ENCODE assay signal across 1 cellular context in the genomic region with DNA sequence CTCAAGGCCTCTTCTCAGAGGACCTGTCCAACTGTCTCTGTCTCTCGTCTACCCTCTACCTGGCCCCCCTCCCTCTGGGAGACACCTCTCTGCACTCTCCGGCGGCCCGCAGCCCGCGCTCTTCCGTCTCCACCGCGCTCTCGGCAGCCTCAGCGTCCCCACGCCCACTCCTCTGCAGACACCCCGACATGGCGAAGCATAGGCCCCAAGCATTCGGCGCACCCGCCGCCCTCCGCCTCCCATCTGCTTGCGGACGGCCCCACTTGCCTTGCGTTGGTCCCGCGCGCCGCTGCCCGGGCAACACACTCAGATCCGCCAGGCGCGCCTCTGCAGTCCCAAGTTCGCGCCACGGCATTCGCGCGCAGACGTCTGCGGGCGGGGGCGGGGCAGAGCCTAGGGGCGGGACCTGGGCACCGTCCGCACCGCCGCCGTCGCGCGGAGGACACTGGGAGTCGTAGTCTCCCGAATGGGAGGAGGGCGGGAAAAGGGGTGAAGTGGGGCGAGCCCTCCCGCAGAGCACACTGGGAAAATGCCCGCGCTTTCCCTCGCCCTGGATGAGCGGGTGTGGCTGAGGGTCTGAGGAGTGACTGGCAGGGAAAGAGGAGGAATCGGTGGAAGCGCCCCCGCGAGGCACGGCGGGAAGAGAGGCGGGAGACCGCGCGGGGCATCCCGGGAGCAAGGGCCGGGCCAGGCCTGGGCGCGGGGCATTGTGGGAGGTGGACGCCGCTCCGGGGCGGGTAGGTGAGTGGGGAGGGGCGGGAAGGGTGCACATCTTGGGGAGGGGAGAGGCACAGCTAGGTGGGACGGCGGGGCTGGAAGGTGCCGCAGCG.
TF ChIP-seq lines count a peak whose summit lies in the region.

Gene LIG1, minus strand, starts transcription at position 371 of the 830 bp plus-strand sequence. CDS start 4,778 bp downstream, outside the sequence.
Gene ZSWIM9, plus strand, starts transcription at position 707 of the 830 bp plus-strand sequence. CDS start 1,123 bp downstream, outside the sequence.

TF ChIP-seq in HepG2, 621 proteins besides CTCF, POLR2A, EP300 and RAD21 (continued from another document and continues in another):
- TF ChIP-seq TFAP4 (IDR thresholded peaks at IDR 0.05; ENCODE audit: borderline replicate concordance, low read depth) (no peak; the same call in 1 of the 2 replicates), CENPT (CRISPR knock-in tag; IDR thresholded peaks at IDR 0.05; ENCODE audit: low read depth) (peak; percentile 76; the same call in 1 of the 2 replicates), ZZZ3 (CRISPR knock-in tag; IDR thresholded peaks at IDR 0.05; ENCODE audit: borderline replicate concordance) (no peak; the same call in 1 of the 2 replicates), ZBTB20 (CRISPR knock-in tag; IDR thresholded peaks at IDR 0.05; ENCODE audit: borderline replicate concordance, low read depth) (no peak; the same call in 1 of the 2 replicates), RBM39 (IDR thresholded peaks at IDR 0.05; ENCODE audit: low read depth, low read length, poor library complexity, severe bottlenecking) (peak; percentile 22), ZSCAN30 (CRISPR knock-in tag; IDR thresholded peaks at IDR 0.05) (no peak), GABPA (IDR thresholded peaks at IDR 0.05; ENCODE audit: low read depth, low read length) (peak; percentile 38; the same call in 1 of the 2 replicates), GABPA (CRISPR knock-in tag; IDR thresholded peaks at IDR 0.05; ENCODE audit: low read depth) (peak; percentile 81), RCOR2 (CRISPR knock-in tag; IDR thresholded peaks at IDR 0.05) (no peak), PAX8 (CRISPR knock-in tag; IDR thresholded peaks at IDR 0.05; ENCODE audit: borderline replicate concordance) (no peak), ZNF484 (CRISPR knock-in tag; IDR thresholded peaks at IDR 0.05; ENCODE audit: borderline replicate concordance, low read depth) (no peak; the same call in 1 of the 2 replicates), SALL2 (CRISPR knock-in tag; IDR thresholded peaks at IDR 0.05) (peak; percentile 86; the same call in 1 of the 2 replicates), GTF2F1 (IDR thresholded peaks at IDR 0.05; ENCODE audit: low read length) (no peak), ZNF772 (CRISPR knock-in tag; IDR thresholded peaks at IDR 0.05) (peak; percentile 84), CEBPG (CRISPR knock-in tag; IDR thresholded peaks at IDR 0.05) (no peak), MLLT10 (CRISPR knock-in tag; IDR thresholded peaks at IDR 0.05) (no peak), DDIT3 (CRISPR knock-in tag; IDR thresholded peaks at IDR 0.05) (no peak), NFYC (CRISPR knock-in tag; IDR thresholded peaks at IDR 0.05) (peak; percentile 52; the same call in 1 of the 2 replicates), KIAA2018 (CRISPR knock-in tag; IDR thresholded peaks at IDR 0.05; ENCODE audit: borderline replicate concordance) (no peak), KAT2B (IDR thresholded peaks at IDR 0.05; ENCODE audit: borderline replicate concordance, low read depth, low read length) (no peak), REL (CRISPR knock-in tag; conservative IDR thresholded peaks at IDR 0.05) (peak; percentile 67; the same call in 1 of the 2 replicates), ZBED4 (CRISPR knock-in tag; IDR thresholded peaks at IDR 0.05; ENCODE audit: borderline replicate concordance) (no peak), MLX (CRISPR knock-in tag; IDR thresholded peaks at IDR 0.05) (no peak), HDAC6 (IDR thresholded peaks at IDR 0.05; ENCODE audit: low read depth, low read length) (no peak), MIER2 (CRISPR knock-in tag; IDR thresholded peaks at IDR 0.05) (0 out of 2 replicates have a peak, but pooled peaks have one; percentile 31), ZNF124 (CRISPR knock-in tag; IDR thresholded peaks at IDR 0.05) (peak; percentile 63; the same call in 1 of the 2 replicates), ZSCAN12 (CRISPR knock-in tag; IDR thresholded peaks at IDR 0.05) (no peak; the same call in 1 of the 2 replicates), MYC (CRISPR knock-in tag; IDR thresholded peaks at IDR 0.05; ENCODE audit: borderline replicate concordance) (peak; percentile 52; the same call in 1 of the 2 replicates), ZBTB1 (CRISPR knock-in tag; IDR thresholded peaks at IDR 0.05; ENCODE audit: borderline replicate concordance) (no peak), SMAD9 (CRISPR knock-in tag; IDR thresholded peaks at IDR 0.05) (no peak), ELF1 (CRISPR knock-in tag; IDR thresholded peaks at IDR 0.05) (peak; percentile 58), YEATS2 (CRISPR knock-in tag; IDR thresholded peaks at IDR 0.05; ENCODE audit: borderline replicate concordance) (peak; percentile 89), KLF6 (CRISPR knock-in tag; IDR thresholded peaks at IDR 0.05) (no peak), HOXA3 (CRISPR knock-in tag; IDR thresholded peaks at IDR 0.05) (peak; percentile 74), AKAP8 (CRISPR knock-in tag; IDR thresholded peaks at IDR 0.05) (peak; percentile 37; the same call in 1 of the 2 replicates)
- TF ChIP-seq, protein P1, sequence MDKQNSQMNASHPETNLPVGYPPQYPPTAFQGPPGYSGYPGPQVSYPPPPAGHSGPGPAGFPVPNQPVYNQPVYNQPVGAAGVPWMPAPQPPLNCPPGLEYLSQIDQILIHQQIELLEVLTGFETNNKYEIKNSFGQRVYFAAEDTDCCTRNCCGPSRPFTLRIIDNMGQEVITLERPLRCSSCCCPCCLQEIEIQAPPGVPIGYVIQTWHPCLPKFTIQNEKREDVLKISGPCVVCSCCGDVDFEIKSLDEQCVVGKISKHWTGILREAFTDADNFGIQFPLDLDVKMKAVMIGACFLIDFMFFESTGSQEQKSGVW (CRISPR knock-in tag; IDR thresholded peaks at IDR 0.05; ENCODE audit: borderline replicate concordance) = no peak
- TF ChIP-seq, protein P2, sequence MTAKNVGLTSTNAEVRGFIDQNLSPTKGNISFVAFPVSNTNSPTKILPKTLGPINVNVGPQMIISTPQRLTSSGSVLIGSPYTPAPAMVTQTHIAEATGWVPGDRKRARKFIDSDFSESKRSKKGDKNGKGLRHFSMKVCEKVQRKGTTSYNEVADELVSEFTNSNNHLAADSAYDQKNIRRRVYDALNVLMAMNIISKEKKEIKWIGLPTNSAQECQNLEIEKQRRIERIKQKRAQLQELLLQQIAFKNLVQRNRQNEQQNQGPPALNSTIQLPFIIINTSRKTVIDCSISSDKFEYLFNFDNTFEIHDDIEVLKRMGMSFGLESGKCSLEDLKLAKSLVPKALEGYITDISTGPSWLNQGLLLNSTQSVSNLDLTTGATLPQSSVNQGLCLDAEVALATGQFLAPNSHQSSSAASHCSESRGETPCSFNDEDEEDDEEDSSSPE (CRISPR knock-in tag; IDR thresholded peaks at IDR 0.05) = peak; percentile 99
- TF ChIP-seq, protein P3, sequence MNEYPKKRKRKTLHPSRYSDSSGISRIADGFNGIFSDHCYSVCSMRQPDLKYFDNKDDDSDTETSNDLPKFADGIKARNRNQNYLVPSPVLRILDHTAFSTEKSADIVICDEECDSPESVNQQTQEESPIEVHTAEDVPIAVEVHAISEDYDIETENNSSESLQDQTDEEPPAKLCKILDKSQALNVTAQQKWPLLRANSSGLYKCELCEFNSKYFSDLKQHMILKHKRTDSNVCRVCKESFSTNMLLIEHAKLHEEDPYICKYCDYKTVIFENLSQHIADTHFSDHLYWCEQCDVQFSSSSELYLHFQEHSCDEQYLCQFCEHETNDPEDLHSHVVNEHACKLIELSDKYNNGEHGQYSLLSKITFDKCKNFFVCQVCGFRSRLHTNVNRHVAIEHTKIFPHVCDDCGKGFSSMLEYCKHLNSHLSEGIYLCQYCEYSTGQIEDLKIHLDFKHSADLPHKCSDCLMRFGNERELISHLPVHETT (CRISPR knock-in tag; conservative IDR thresholded peaks at IDR 0.05) = peak; percentile 42; the same call in 1 of the 2 replicates
